17 cellular contexts compared by ENCODE assay signal in the genomic region with DNA sequence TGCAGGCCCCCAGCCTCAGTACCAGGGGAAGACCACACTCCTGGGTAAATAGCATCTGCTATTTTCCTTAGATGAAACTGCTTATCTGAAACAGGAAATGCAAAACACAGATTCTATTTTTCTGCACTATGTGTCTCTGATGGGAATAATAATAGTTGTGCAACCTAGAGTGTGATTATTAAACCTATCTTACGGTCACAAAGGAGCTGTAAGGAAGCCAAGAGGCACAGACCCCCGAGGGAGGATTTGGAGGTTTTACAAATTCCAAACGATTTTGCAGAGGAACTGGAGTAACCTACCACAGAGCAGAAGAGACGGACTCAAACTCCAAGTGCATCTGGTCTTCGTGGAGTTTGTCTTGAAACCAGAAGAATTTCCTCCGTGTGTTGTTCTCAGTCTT. TPM values are rescaled to one million over a fixed set of nuclear protein-coding genes. Genes with fewer than 3 reads are reported as not detected.
"Had no signal": no experiment of that assay in that cellular context is flagged by ENCODE, and none has a peak within 500 bp of the region (broad histone marks: within the 10 kb centered on the region; RNA-seq: fewer than 3 reads in every experiment).

No MANE protein-coding gene starts in this region.

- H3K27ac ChIP-seq: colonic mucosa, neutrophil, right lobe of liver, upper lobe of right lung, VCaP had no signal

- H3K27me3 ChIP-seq: colonic mucosa, right lobe of liver, upper lobe of right lung had no signal

- DNase-seq: activated CD4-positive, alpha-beta memory T cell treated with anti-CD3 and anti-CD28 coated beads for 36 hours; activated gamma-delta T cell treated with Interleukin-2 at 50 U/mL for 16 hours; activated naive CD8-positive, alpha-beta T cell treated with anti-CD3 and anti-CD28 coated beads, Interleukin-2, amount 10 ng/mL, durations not matched to agents 7 days and 5 days; activated T-cell treated with anti-CD3 and anti-CD28 coated beads, Interleukin-2, amount 50 U/mL, for 72 hours; aorta; colonic mucosa; left cardiac atrium; naive thymus-derived CD4-positive, alpha-beta T cell; right lobe of liver; stimulated activated CD4-positive, alpha-beta T cell treated with anti-CD3 and anti-CD28 coated beads, Interleukin-2, amount 100 ng/mL, for 48 hours; stimulated activated naive CD4-positive, alpha-beta T cell treated with Interleukin-2 at 50 U/mL for 16 hours; T-cell; T1000; upper lobe of right lung had no signal

- H3K4me1 ChIP-seq: colonic mucosa, right lobe of liver, upper lobe of right lung had no signal

- H3K36me3 ChIP-seq: colonic mucosa, neutrophil, right lobe of liver, upper lobe of right lung had no signal

- H3K9me3 ChIP-seq: colonic mucosa, neutrophil, right lobe of liver, upper lobe of right lung had no signal

- H3K4me3 Mint-ChIP-seq: activated CD4-positive, alpha-beta memory T cell treated with anti-CD3 and anti-CD28 coated beads for 36 hours; activated naive CD8-positive, alpha-beta T cell treated with anti-CD3 and anti-CD28 coated beads, Interleukin-2, amount 10 ng/mL, durations not matched to agents 7 days and 5 days; activated T-cell treated with anti-CD3 and anti-CD28 coated beads, Interleukin-2, amount 50 U/mL, for 72 hours; naive thymus-derived CD4-positive, alpha-beta T cell; T-cell had no signal

- H3K9me3 Mint-ChIP-seq: activated CD4-positive, alpha-beta memory T cell treated with anti-CD3 and anti-CD28 coated beads for 36 hours; activated T-cell treated with anti-CD3 and anti-CD28 coated beads, Interleukin-2, amount 50 U/mL, for 72 hours; T-cell had no signal

- H3K27ac Mint-ChIP-seq: activated CD4-positive, alpha-beta memory T cell treated with anti-CD3 and anti-CD28 coated beads for 36 hours; activated naive CD8-positive, alpha-beta T cell treated with anti-CD3 and anti-CD28 coated beads, Interleukin-2, amount 10 ng/mL, durations not matched to agents 7 days and 5 days; activated T-cell treated with anti-CD3 and anti-CD28 coated beads, Interleukin-2, amount 50 U/mL, for 72 hours; T-cell had no signal

- H3K27me3 Mint-ChIP-seq: activated CD4-positive, alpha-beta memory T cell treated with anti-CD3 and anti-CD28 coated beads for 36 hours; activated naive CD8-positive, alpha-beta T cell treated with anti-CD3 and anti-CD28 coated beads, Interleukin-2, amount 10 ng/mL, durations not matched to agents 7 days and 5 days; naive thymus-derived CD4-positive, alpha-beta T cell; T-cell had no signal

- ATAC-seq: activated T-cell treated with anti-CD3 and anti-CD28 coated beads, Interleukin-2, amount 50 U/mL, for 72 hours; naive thymus-derived CD4-positive, alpha-beta T cell; right lobe of liver; T-cell; upper lobe of right lung had no signal

- H3K36me3 Mint-ChIP-seq: activated CD4-positive, alpha-beta memory T cell treated with anti-CD3 and anti-CD28 coated beads for 36 hours; activated naive CD8-positive, alpha-beta T cell treated with anti-CD3 and anti-CD28 coated beads, Interleukin-2, amount 10 ng/mL, durations not matched to agents 7 days and 5 days; T-cell had no signal

- H3K4me3 ChIP-seq: colonic mucosa, right lobe of liver, upper lobe of right lung had no signal

RNA-seq across cellular contexts. Expression of a gene that starts 14.1 kb away (rescaled TPM):
- total RNA-seq: activated naive CD8-positive, alpha-beta T cell treated with anti-CD3 and anti-CD28 coated beads, Interleukin-2, amount 10 ng/mL, durations not matched to agents 7 days and 5 days; mononuclear cell had no signal
- polyA plus RNA-seq: naive thymus-derived CD4-positive, alpha-beta T cell had no signal
